Comparison of ENCODE assay signal across 1 cellular context in genomic region chr22:35209203-35209602, GRCh38.
TF ChIP-seq lines count a peak whose summit lies in the region.

No MANE protein-coding gene starts in this region.

TF ChIP-seq in K562, 482 proteins besides CTCF, POLR2A, EP300 and RAD21 (continued from another document and continues in another):
- TF ChIP-seq USF2 (CRISPR knock-in tag; IDR thresholded peaks at IDR 0.05) (no peak), ZNF699 (CRISPR knock-in tag; IDR thresholded peaks at IDR 0.05; ENCODE audit: insufficient replicate concordance) (no peak), MAFG (tag; conservative IDR thresholded peaks at IDR 0.05) (no peak), DDX20 (tag; IDR thresholded peaks at IDR 0.05; ENCODE audit: low read depth) (no peak), MYC (IDR thresholded peaks at IDR 0.05; ENCODE audit: low read depth, low read length) (peak; percentile 28; the same call in 1 of the 2 replicates), MYC (CRISPR knock-in tag; IDR thresholded peaks at IDR 0.05; ENCODE audit: borderline replicate concordance, low read depth) (no peak), SMARCA4 (IDR thresholded peaks at IDR 0.05) (peak; percentile 59; the same call in 1 of the 2 replicates), HDAC1 (IDR thresholded peaks at IDR 0.05) (peak in 1 of 2 experiments; percentile 24; a peak in 1 of 4 replicates), SIN3B (IDR thresholded peaks at IDR 0.05; ENCODE audit: low read depth) (no peak), FIP1L1 (IDR thresholded peaks at IDR 0.05; ENCODE audit: low read depth, low read length, poor library complexity, severe bottlenecking) (no peak), STAG1 (CRISPR knock-in tag; IDR thresholded peaks at IDR 0.05; ENCODE audit: borderline replicate concordance) (no peak), ETV5 (CRISPR knock-in tag; IDR thresholded peaks at IDR 0.05; ENCODE audit: low read depth) (no peak), MTA2 (IDR thresholded peaks at IDR 0.05; ENCODE audit: low read depth) (peak; percentile 76), FOXP1 (CRISPR knock-in tag; IDR thresholded peaks at IDR 0.05) (no peak), ZNF589 (CRISPR knock-in tag; IDR thresholded peaks at IDR 0.05; ENCODE audit: low read depth) (no peak), ZNF584 (CRISPR knock-in tag; IDR thresholded peaks at IDR 0.05; ENCODE audit: low read depth) (no peak), ZNF76 (CRISPR knock-in tag; IDR thresholded peaks at IDR 0.05; ENCODE audit: borderline replicate concordance) (no peak), TEAD2 (tag; IDR thresholded peaks at IDR 0.05) (no peak), NKRF (IDR thresholded peaks at IDR 0.05; ENCODE audit: borderline replicate concordance) (no peak), ZNF717 (CRISPR knock-in tag; IDR thresholded peaks at IDR 0.05) (no peak), MEIS2 (IDR thresholded peaks at IDR 0.05; ENCODE audit: partially characterized antibody) (peak; percentile 33), CEBPB (tag; IDR thresholded peaks at IDR 0.05) (no peak), ETV1 (tag; conservative IDR thresholded peaks at IDR 0.05; ENCODE audit: low read depth) (no peak), ZNF134 (CRISPR knock-in tag; conservative IDR thresholded peaks at IDR 0.05) (no peak), ZNF561 (CRISPR knock-in tag; conservative IDR thresholded peaks at IDR 0.05) (no peak), HCFC1 (IDR thresholded peaks at IDR 0.05; ENCODE audit: low read depth, low read length) (no peak), STAT5A (IDR thresholded peaks at IDR 0.05; ENCODE audit: borderline replicate concordance, low read length) (peak; percentile 28; the same call in 1 of the 2 replicates), ZNF395 (CRISPR knock-in tag; IDR thresholded peaks at IDR 0.05) (no peak), POLR2AphosphoS2 (IDR thresholded peaks at IDR 0.05; ENCODE audit: low read length) (no peak), FOXK2 (conservative IDR thresholded peaks at IDR 0.05 in 1 of 2, IDR thresholded peaks at IDR 0.05 in 1 of 2; ENCODE audit: low read depth in 2 of 2) (peak in 1 of 2 experiments; percentile 35; a peak in 1 of 4 replicates), STAT6 (CRISPR knock-in tag; IDR thresholded peaks at IDR 0.05) (no peak), SIX5 (IDR thresholded peaks at IDR 0.05; ENCODE audit: borderline replicate concordance in 1 of 2, insufficient read depth in 1 of 2, low read depth in 1 of 2, low read length in 2 of 2) (no peak), PBX2 (CRISPR knock-in tag; IDR thresholded peaks at IDR 0.05; ENCODE audit: low read depth) (no peak), PBX2 (tag; conservative IDR thresholded peaks at IDR 0.05; ENCODE audit: low read depth) (0 out of 2 replicates have a peak, but pooled peaks have one; percentile 13), SIN3A (IDR thresholded peaks at IDR 0.05; ENCODE audit: borderline replicate concordance in 2 of 2, control insufficient read depth in 1 of 2, low read depth in 2 of 2, low read length in 2 of 2) (no peak), CHD4 (IDR thresholded peaks at IDR 0.05; ENCODE audit: insufficient read depth, insufficient replicate concordance, low read depth, low read length, poor library complexity, severe bottlenecking) (no peak), SRSF3 (IDR thresholded peaks at IDR 0.05; ENCODE audit: insufficient read depth, low read length) (no peak), BCL6 (CRISPR knock-in tag; IDR thresholded peaks at IDR 0.05) (no peak), STAT5B (CRISPR knock-in tag; IDR thresholded peaks at IDR 0.05) (no peak), NELFE (IDR thresholded peaks at IDR 0.05; ENCODE audit: insufficient read depth, insufficient read length) (no peak), ILF3 (IDR thresholded peaks at IDR 0.05; ENCODE audit: borderline replicate concordance) (no peak), HEY1 (CRISPR knock-in tag; IDR thresholded peaks at IDR 0.05; ENCODE audit: borderline replicate concordance) (no peak), ZNF347 (CRISPR knock-in tag; IDR thresholded peaks at IDR 0.05; ENCODE audit: low read depth) (no peak), ZNF124 (CRISPR knock-in tag; IDR thresholded peaks at IDR 0.05) (no peak), JUN (IDR thresholded peaks at IDR 0.05; ENCODE audit: borderline replicate concordance, low read depth, low read length) (no peak), JUN (CRISPR knock-in tag; IDR thresholded peaks at IDR 0.05; ENCODE audit: borderline replicate concordance) (no peak), JUND (IDR thresholded peaks at IDR 0.05; ENCODE audit: borderline replicate concordance, low read depth, low read length) (no peak), JUND (tag; IDR thresholded peaks at IDR 0.05; ENCODE audit: borderline replicate concordance, low read depth, low read length) (peak; percentile 37; the same call in 1 of the 3 replicates), CREB3 (tag; conservative IDR thresholded peaks at IDR 0.05; ENCODE audit: low read depth) (no peak), MAFK (IDR thresholded peaks at IDR 0.05; ENCODE audit: low read length) (no peak), SOX6 (IDR thresholded peaks at IDR 0.05) (peak; percentile 54; the same call in 1 of the 2 replicates), PHB2 (IDR thresholded peaks at IDR 0.05; ENCODE audit: low read depth) (peak; percentile 49; the same call in 1 of the 2 replicates), TCF3 (CRISPR knock-in tag; IDR thresholded peaks at IDR 0.05) (peak; percentile 78), LEF1 (IDR thresholded peaks at IDR 0.05) (peak; percentile 36; the same call in 1 of the 2 replicates), ZNF311 (CRISPR knock-in tag; IDR thresholded peaks at IDR 0.05) (no peak), ZNF780A (CRISPR knock-in tag; IDR thresholded peaks at IDR 0.05) (no peak), USF1 (CRISPR knock-in tag; IDR thresholded peaks at IDR 0.05) (no peak), ZNF184 (CRISPR knock-in tag; IDR thresholded peaks at IDR 0.05) (no peak), ZZZ3 (IDR thresholded peaks at IDR 0.05) (no peak), ELK3 (CRISPR knock-in tag; IDR thresholded peaks at IDR 0.05) (no peak)
